In genomic region chr5:96995419-96995818, GRCh38 we compare ENCODE assay signal across 20 cellular contexts. TPM values are rescaled to one million over a fixed set of nuclear protein-coding genes. Genes with fewer than 3 reads are reported as not detected.
DNase-seq lines count a peak whose midpoint lies in the region; ATAC-seq lines count a peak whose summit lies in the region.
"Had no signal": no experiment of that assay in that cellular context is flagged by ENCODE, and none has a peak within 500 bp of the region (broad histone marks: within the 10 kb centered on the region; RNA-seq: fewer than 3 reads in every experiment).

No MANE protein-coding gene starts in this region.

- H3K27ac ChIP-seq in CD4-positive, CD25-positive, alpha-beta regulatory T cell (ENCODE audit: insufficient read depth, low read length, poor library complexity, severe bottlenecking), result no peak overlapping the region
- H3K27ac ChIP-seq: C4-2B, testis had no signal

- H3K4me1 Mint-ChIP-seq in CD4-positive, CD25-positive, alpha-beta regulatory T cell, result peaks cover 30 to 53% (median 37%) of the 10 kb centered on the region in 4 donors
- peaks cover 37% of the 10 kb centered on the region for H3K4me1 Mint-ChIP-seq in activated naive CD8-positive, alpha-beta T cell treated with anti-CD3 and anti-CD28 coated beads, Interleukin-2, amount 10 ng/mL, durations not matched to agents 7 days and 5 days
- H3K4me1 Mint-ChIP-seq in naive thymus-derived CD8-positive, alpha-beta T cell, result peaks cover 18 to 59% (median 43%) of the 10 kb centered on the region in 4 donors
- H3K4me1 Mint-ChIP-seq in activated T-helper 2 cell treated with anti-CD3 and anti-CD28 coated beads, Interferon-gamma antibody, Interleukin-2, Interleukin-4, amounts not matched to agents 10 μg/mL and 5 μg/mL and 100 μg/mL, durations not matched to agents 14 hours and 24 hours and 36 hours (ENCODE audit: low read depth), result peaks cover 34% of the 10 kb centered on the region

- H3K4me3 ChIP-seq in CD4-positive, CD25-positive, alpha-beta regulatory T cell (ENCODE audit: low read depth, low read length), result no peak overlapping the region
- H3K4me3 ChIP-seq: testis had no signal

- no peak overlapping the region for H3K4me3 Mint-ChIP-seq in CD4-positive, CD25-positive, alpha-beta regulatory T cell
- no peak overlapping the region for H3K4me3 Mint-ChIP-seq in activated naive CD8-positive, alpha-beta T cell treated with anti-CD3 and anti-CD28 coated beads, Interleukin-2, amount 10 ng/mL, durations not matched to agents 7 days and 5 days
- H3K4me3 Mint-ChIP-seq in naive thymus-derived CD8-positive, alpha-beta T cell, result no peak overlapping the region
- no peak overlapping the region for H3K4me3 Mint-ChIP-seq in activated T-helper 2 cell treated with anti-CD3 and anti-CD28 coated beads, Interferon-gamma antibody, Interleukin-2, Interleukin-4, amounts not matched to agents 10 μg/mL and 5 μg/mL and 100 μg/mL, durations not matched to agents 14 hours and 24 hours and 36 hours (ENCODE audit: low read depth)
- H3K4me3 Mint-ChIP-seq: activated naive CD4-positive, alpha-beta T cell treated with anti-CD3 and anti-CD28 coated beads for 36 hours had no signal

- intact Hi-C loops in activated T-helper 2 cell treated with anti-CD3 and anti-CD28 coated beads, Interferon-gamma antibody, Interleukin-2, Interleukin-4, amounts not matched to agents 10 μg/mL and 5 μg/mL and 100 μg/mL, durations not matched to agents 14 hours and 24 hours and 36 hours (cut with micrococcal nuclease), result no loop called here

- peaks cover 56% of the 10 kb centered on the region for H3K36me3 Mint-ChIP-seq in CD4-positive, CD25-positive, alpha-beta regulatory T cell
- peaks cover 52% of the 10 kb centered on the region for H3K36me3 Mint-ChIP-seq in activated naive CD8-positive, alpha-beta T cell treated with anti-CD3 and anti-CD28 coated beads, Interleukin-2, amount 10 ng/mL, durations not matched to agents 7 days and 5 days
- peaks cover 7 to 63% (median 30%) of the 10 kb centered on the region in 3 donors for H3K36me3 Mint-ChIP-seq in naive thymus-derived CD8-positive, alpha-beta T cell
- H3K36me3 Mint-ChIP-seq in activated T-helper 2 cell treated with anti-CD3 and anti-CD28 coated beads, Interferon-gamma antibody, Interleukin-2, Interleukin-4, amounts not matched to agents 10 μg/mL and 5 μg/mL and 100 μg/mL, durations not matched to agents 14 hours and 24 hours and 36 hours (ENCODE audit: low read depth), result peaks cover 62% of the 10 kb centered on the region

- ATAC-seq in CD4-positive, CD25-positive, alpha-beta regulatory T cell (ENCODE audit: low read depth in 2 of 2), result no peak
- ATAC-seq in activated naive CD8-positive, alpha-beta T cell treated with anti-CD3 and anti-CD28 coated beads, Interleukin-2, amount 10 ng/mL, durations not matched to agents 7 days and 5 days (ENCODE audit: low read depth), result no peak
- no peak for ATAC-seq in naive thymus-derived CD8-positive, alpha-beta T cell
- no peak for ATAC-seq in GM19324 (IDR thresholded peaks at IDR 0.05; ENCODE audit: low FRiP score, unreplicated experiment)
- ATAC-seq: HepG2 had no signal

- no peaks in the 10 kb centered on the region for H3K27me3 ChIP-seq in CD4-positive, CD25-positive, alpha-beta regulatory T cell (ENCODE audit: control insufficient read depth, insufficient read depth, low read length)
- H3K27me3 ChIP-seq: testis had no signal

- peak overlapping the region in 2 of 3 donors; percentile 40 to 68 for H3K27ac Mint-ChIP-seq in CD4-positive, CD25-positive, alpha-beta regulatory T cell
- H3K27ac Mint-ChIP-seq in activated naive CD8-positive, alpha-beta T cell treated with anti-CD3 and anti-CD28 coated beads, Interleukin-2, amount 10 ng/mL, durations not matched to agents 7 days and 5 days, result peak overlapping the region; percentile 45
- peak overlapping the region in 9 of 10 donors; percentile 8 to 84 (median 41) for H3K27ac Mint-ChIP-seq in naive thymus-derived CD8-positive, alpha-beta T cell
- H3K27ac Mint-ChIP-seq in activated T-helper 2 cell treated with anti-CD3 and anti-CD28 coated beads, Interferon-gamma antibody, Interleukin-2, Interleukin-4, amounts not matched to agents 10 μg/mL and 5 μg/mL and 100 μg/mL, durations not matched to agents 14 hours and 24 hours and 36 hours, result no peak overlapping the region
- H3K27ac Mint-ChIP-seq: activated naive CD4-positive, alpha-beta T cell treated with anti-CD3 and anti-CD28 coated beads for 36 hours had no signal

- DNase-seq in CD4-positive, CD25-positive, alpha-beta regulatory T cell, result no peak
- DNase-seq in EH (ENCODE audit: low read depth) (peak; percentile 36), NCI-H748 treated with DMSO at 0.1 percent for 48 hours (lab: John Stamatoyannopoulos, UW) (no peak)
- DNase-seq in activated naive CD8-positive, alpha-beta T cell treated with anti-CD3 and anti-CD28 coated beads, Interleukin-2, amount 10 ng/mL, durations not matched to agents 7 days and 5 days, result no peak
- DNase-seq in naive thymus-derived CD8-positive, alpha-beta T cell, result no peak
- DNase-seq in activated T-helper 2 cell treated with anti-CD3 and anti-CD28 coated beads, Interferon-gamma antibody, Interleukin-2, Interleukin-4, amounts not matched to agents 10 μg/mL and 5 μg/mL and 100 μg/mL, durations not matched to agents 14 hours and 24 hours and 36 hours (ENCODE audit: low spot score), result no peak
- DNase-seq: activated CD4-positive, alpha-beta T cell treated with anti-CD3 and anti-CD28 coated beads, Interleukin-2, amount 50 U/mL, for 4 hours; activated naive CD4-positive, alpha-beta T cell treated with anti-CD3 and anti-CD28 coated beads for 36 hours; HCEC 1CT; mammary epithelial cell; NCI-H1048; NCI-H2029; occipital lobe; RPMI8226; small intestine; stimulated activated CD4-positive, alpha-beta T cell treated with anti-CD3 and anti-CD28 coated beads, Interleukin-1b, Interleukin-23, amount 100 ng/mL, for 48 hours; testis had no signal

- H3K36me3 ChIP-seq in CD4-positive, CD25-positive, alpha-beta regulatory T cell (ENCODE audit: control insufficient read depth, insufficient read depth, low read length), result peaks cover 74% of the 10 kb centered on the region

- POLR2A ChIA-PET in activated naive CD8-positive, alpha-beta T cell treated with anti-CD3 and anti-CD28 coated beads, Interleukin-2, amount 10 ng/mL, durations not matched to agents 7 days and 5 days (lab: Charles Lee), result no interaction called here
- POLR2A ChIA-PET in naive thymus-derived CD8-positive, alpha-beta T cell (lab: Charles Lee), result no interaction called here

- peaks cover 6% of the 10 kb centered on the region for H3K4me1 ChIP-seq in CD4-positive, CD25-positive, alpha-beta regulatory T cell (ENCODE audit: control insufficient read depth, insufficient read depth, low read length, poor library complexity, severe bottlenecking)
- H3K4me1 ChIP-seq: testis had no signal

- H3K9me3 ChIP-seq in CD4-positive, CD25-positive, alpha-beta regulatory T cell (ENCODE audit: control insufficient read depth in 2 of 2, low read length in 2 of 2), result no peaks in the 10 kb centered on the region
- H3K9me3 ChIP-seq: testis had no signal

- H3K9me3 Mint-ChIP-seq in CD4-positive, CD25-positive, alpha-beta regulatory T cell, result peaks cover 0 to 3% (median 0%) of the 10 kb centered on the region in 7 donors
- H3K9me3 Mint-ChIP-seq in activated naive CD8-positive, alpha-beta T cell treated with anti-CD3 and anti-CD28 coated beads, Interleukin-2, amount 10 ng/mL, durations not matched to agents 7 days and 5 days, result no peaks in the 10 kb centered on the region
- no peaks in the 10 kb centered on the region for H3K9me3 Mint-ChIP-seq in naive thymus-derived CD8-positive, alpha-beta T cell
- H3K9me3 Mint-ChIP-seq in activated T-helper 2 cell treated with anti-CD3 and anti-CD28 coated beads, Interferon-gamma antibody, Interleukin-2, Interleukin-4, amounts not matched to agents 10 μg/mL and 5 μg/mL and 100 μg/mL, durations not matched to agents 14 hours and 24 hours and 36 hours, result peaks cover 5% of the 10 kb centered on the region
- H3K9me3 Mint-ChIP-seq: activated naive CD4-positive, alpha-beta T cell treated with anti-CD3 and anti-CD28 coated beads for 36 hours had no signal

- H3K27me3 Mint-ChIP-seq in CD4-positive, CD25-positive, alpha-beta regulatory T cell, result no peaks in the 10 kb centered on the region
- H3K27me3 Mint-ChIP-seq in activated naive CD8-positive, alpha-beta T cell treated with anti-CD3 and anti-CD28 coated beads, Interleukin-2, amount 10 ng/mL, durations not matched to agents 7 days and 5 days, result no peaks in the 10 kb centered on the region
- no peaks in the 10 kb centered on the region for H3K27me3 Mint-ChIP-seq in naive thymus-derived CD8-positive, alpha-beta T cell
- H3K27me3 Mint-ChIP-seq in activated T-helper 2 cell treated with anti-CD3 and anti-CD28 coated beads, Interferon-gamma antibody, Interleukin-2, Interleukin-4, amounts not matched to agents 10 μg/mL and 5 μg/mL and 100 μg/mL, durations not matched to agents 14 hours and 24 hours and 36 hours (ENCODE audit: low read depth), result no peaks in the 10 kb centered on the region

RNA-seq across cellular contexts. Expression of gene LNPEP, which starts 59.5 kb away (rescaled TPM):
- total RNA-seq in CD4-positive, CD25-positive, alpha-beta regulatory T cell, result 95.7 TPM
- 10 to 100 TPM; 39.6 to 45.4 (median 42.6) TPM for polyA plus RNA-seq in CD4-positive, CD25-positive, alpha-beta regulatory T cell
- total RNA-seq in activated naive CD8-positive, alpha-beta T cell treated with anti-CD3 and anti-CD28 coated beads, Interleukin-2, amount 10 ng/mL, durations not matched to agents 7 days and 5 days, result 100 to 1,000 TPM; 100 to 106 TPM
- 100 to 1,000 TPM; 105 to 107 TPM for total RNA-seq in naive thymus-derived CD8-positive, alpha-beta T cell
- polyA plus RNA-seq in naive thymus-derived CD8-positive, alpha-beta T cell, result 10 to 100 TPM; 50.9 to 61.7 (median 52.4) TPM
- 37.5 and 37.9 TPM in 2 replicates for total RNA-seq in activated T-helper 2 cell treated with anti-CD3 and anti-CD28 coated beads, Interferon-gamma antibody, Interleukin-2, Interleukin-4, amounts not matched to agents 10 μg/mL and 5 μg/mL and 100 μg/mL, durations not matched to agents 14 hours and 24 hours and 36 hours
